ENCODE assay signal across 11 cellular contexts in the genomic region with DNA sequence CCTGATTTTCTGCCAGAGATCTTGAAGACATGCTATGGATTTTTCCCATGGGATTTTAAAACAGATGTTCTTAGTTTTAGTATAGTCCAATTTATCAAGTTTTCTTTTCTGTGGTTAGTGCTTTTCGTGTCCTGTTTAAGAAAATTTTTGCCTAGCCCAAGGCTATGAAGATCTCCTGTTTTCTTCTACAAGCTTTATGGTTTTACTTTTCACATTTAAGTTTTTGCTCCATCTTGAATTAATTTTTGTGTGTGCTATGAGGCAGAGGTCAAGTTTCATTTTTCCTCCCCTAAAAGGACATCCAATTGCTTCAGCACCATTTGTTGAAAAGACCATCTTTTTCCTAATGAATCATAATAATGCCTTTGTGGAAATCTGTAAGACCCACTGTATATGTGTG.
DNase-seq lines count a peak whose midpoint lies in the region; ATAC-seq and TF ChIP-seq lines count a peak whose summit lies in the region.
"Had no signal": no experiment of that assay in that cellular context is flagged by ENCODE, and none has a peak within 500 bp of the region (broad histone marks: within the 10 kb centered on the region; RNA-seq: fewer than 3 reads in every experiment).

No MANE protein-coding gene starts in this region.

- intact Hi-C loops in A673 (cut with micrococcal nuclease; ENCODE audit: unreplicated experiment): no loop called here

- H3K36me3 ChIP-seq in ACC112 (ENCODE audit: insufficient read depth, low read length): no peaks in the 10 kb centered on the region; the same call in 1 of the 2 replicates
- no peaks in the 10 kb centered on the region for H3K36me3 ChIP-seq in rectal smooth muscle tissue (ENCODE audit: control insufficient read depth, insufficient read depth, low read length)
- H3K36me3 ChIP-seq in A673 (ENCODE audit: insufficient read depth, low read length, poor library complexity, severe bottlenecking): no peaks in the 10 kb centered on the region
- H3K36me3 ChIP-seq: neutrophil had no signal

- peaks cover 73% of the 10 kb centered on the region for H3K79me2 ChIP-seq in ACC112 (ENCODE audit: control insufficient read depth, insufficient read depth, low read length, unreplicated experiment)

- POLR2A ChIA-PET in A673 (lab: Charles Lee; ENCODE audit: low non-redundant PET): no interaction called here

- peak overlapping the region; percentile 54 for H3K27ac ChIP-seq in ACC112 (ENCODE audit: low read depth, low read length)
- peak overlapping the region; percentile 53 for H3K27ac ChIP-seq in rectal smooth muscle tissue (ENCODE audit: low read depth, low read length)
- H3K27ac ChIP-seq in A673 (ENCODE audit: low read depth, low read length, poor library complexity, severe bottlenecking): no peak overlapping the region
- H3K27ac ChIP-seq: BLaER1 treated with 17β-estradiol and CSF1 and Interleukin-3, amounts not matched to agents 10 nM and 100 nM; HL-60; neutrophil had no signal

- H3K4me3 ChIP-seq in ACC112 (ENCODE audit: low read depth, low read length) (no peak overlapping the region), fibroblast of mammary gland (ENCODE audit: control insufficient read depth, low read depth, low read length) (no peak overlapping the region), rectal smooth muscle tissue (ENCODE audit: low read length) (no peak overlapping the region), A673 (ENCODE audit: low read depth, low read length, poor library complexity, severe bottlenecking) (no peak overlapping the region)
- H3K4me3 ChIP-seq: BLaER1 treated with 17β-estradiol and CSF1 and Interleukin-3, amounts not matched to agents 10 nM and 100 nM had no signal

- H3K27me3 ChIP-seq in ACC112 (ENCODE audit: insufficient read depth, low read length) (no peaks in the 10 kb centered on the region), rectal smooth muscle tissue (ENCODE audit: control insufficient read depth, insufficient read depth, low read length) (no peaks in the 10 kb centered on the region), A673 (replicated peaks; ENCODE audit: insufficient read depth, low read depth, low read length, poor library complexity) (no peaks in the 10 kb centered on the region)
- H3K27me3 ChIP-seq: BLaER1 treated with 17β-estradiol and CSF1 and Interleukin-3, amounts not matched to agents 10 nM and 100 nM; neutrophil had no signal

- H2AFZ ChIP-seq in ACC112 (ENCODE audit: low read length, unreplicated experiment): no peak overlapping the region

- H3K9ac ChIP-seq in rectal smooth muscle tissue (ENCODE audit: low read length): no peak overlapping the region
- H3K9ac ChIP-seq: BLaER1 treated with 17β-estradiol and CSF1 and Interleukin-3, amounts not matched to agents 10 nM and 100 nM had no signal

- DNase-seq in LHCN-M2 (ENCODE audit: low read depth): peak; percentile 49
- DNase-seq in fibroblast of mammary gland (ENCODE audit: low read depth): peak; percentile 78
- DNase-seq in occipital lobe (lab: John Stamatoyannopoulos, UW): no peak
- DNase-seq in A673 (ENCODE audit: low spot score): no peak
- DNase-seq in OCI-M2 (lab: John Stamatoyannopoulos, UW; ENCODE audit: unreplicated experiment): no peak
- DNase-seq in stimulated activated naive CD8-positive, alpha-beta T cell treated with anti-CD3 and anti-CD28 coated beads, Interleukin-15, Interleukin-2, amounts not matched to agents 100 U/mL and 50 U/mL, for 24 hours: no peak

- H3K4me1 ChIP-seq in ACC112 (ENCODE audit: control insufficient read depth, insufficient read depth, low read length, unreplicated experiment) (peaks cover 59% of the 10 kb centered on the region), rectal smooth muscle tissue (ENCODE audit: control insufficient read depth, insufficient read depth, low read length) (peaks cover 11% of the 10 kb centered on the region), A673 (ENCODE audit: insufficient read depth, low read length, poor library complexity, severe bottlenecking) (no peaks in the 10 kb centered on the region)

- CTCF ChIA-PET in A673 (lab: Charles Lee): no interaction called here

- BruUV-seq in A673 (replicated peaks; lab: Mats Ljungman, UMichigan): no TSS peak

- no peak for ATAC-seq in stimulated activated naive CD8-positive, alpha-beta T cell treated with anti-CD3 and anti-CD28 coated beads, Interleukin-15, Interleukin-2, amounts not matched to agents 100 U/mL and 50 U/mL, for 24 hours

- no peaks in the 10 kb centered on the region for H3K9me3 ChIP-seq in A673 (ENCODE audit: low read depth, low read length, poor library complexity, severe bottlenecking)
- H3K9me3 ChIP-seq: neutrophil had no signal

- TF ChIP-seq CTCF in fibroblast of mammary gland (conservative IDR thresholded peaks at IDR 0.05; ENCODE audit: control insufficient read depth, insufficient read depth, low read depth, low read length): no peak
- TF ChIP-seq CTCF in A673 (conservative IDR thresholded peaks at IDR 0.05; ENCODE audit: low read depth, low read length): no peak

Comparison
In these comparisons a context has a peak if more than half of its experiments do, and no peak if none do; other contexts are left out.
1. DNase-seq: peak in LHCN-M2 (single experiment) and fibroblast of mammary gland (single experiment); none in occipital lobe (single experiment), A673 (single experiment), OCI-M2 (single experiment) and stimulated activated naive CD8-positive, alpha-beta T cell treated with anti-CD3 and anti-CD28 coated beads, Interleukin-15, Interleukin-2, amounts not matched to agents 100 U/mL and 50 U/mL, for 24 hours (single experiment).